8 cellular contexts compared by ENCODE assay signal in the genomic region with DNA sequence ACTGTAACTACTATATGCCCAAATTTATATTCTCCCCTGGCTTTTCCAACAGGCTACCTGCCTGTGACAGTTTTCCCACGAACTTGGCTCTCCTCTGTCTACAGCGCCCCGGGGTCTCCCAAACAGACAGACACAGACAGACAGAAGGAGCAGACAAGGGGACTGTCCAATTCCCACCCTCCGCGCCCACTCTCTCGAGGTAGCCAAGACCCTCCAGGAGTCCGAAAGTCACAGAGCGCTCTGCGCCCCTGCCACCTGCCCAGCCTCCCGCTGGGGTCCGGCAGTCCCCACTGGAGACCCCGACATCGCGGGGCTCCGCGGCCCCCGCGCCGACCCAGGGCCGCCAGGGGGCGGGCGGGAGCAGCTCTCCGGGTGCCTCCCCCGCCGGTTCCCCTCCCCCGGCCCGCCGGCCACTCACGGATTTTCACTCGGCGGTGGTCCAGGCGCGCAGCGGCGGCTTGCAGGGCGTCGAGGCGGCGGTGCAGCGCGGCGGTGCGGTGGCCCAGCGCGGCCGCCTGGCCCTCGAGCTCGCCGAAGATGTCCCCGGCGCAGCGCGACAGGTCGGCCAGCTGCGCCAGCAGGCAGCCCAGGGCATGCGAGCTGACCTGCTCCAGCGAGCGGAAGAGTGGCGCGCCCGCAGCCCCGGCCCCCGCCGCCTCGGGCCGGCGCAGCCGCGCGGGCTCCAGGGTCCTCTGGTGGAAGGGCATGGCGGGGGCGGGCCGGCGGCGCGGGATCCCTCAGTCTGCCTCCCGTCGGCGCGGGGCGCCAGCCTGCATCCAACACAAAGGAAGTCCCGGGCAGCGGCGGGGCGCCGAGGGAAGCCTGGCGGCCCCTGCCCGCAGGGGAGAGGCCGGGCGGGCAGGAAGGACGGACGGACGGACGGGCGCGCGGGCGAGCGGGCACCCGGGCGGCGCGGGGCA.
DNase-seq lines count a peak whose midpoint lies in the region; ATAC-seq and TF ChIP-seq lines count a peak whose summit lies in the region.

No MANE protein-coding gene starts in this region.

- TF ChIP-seq CTCF in epithelial cell of proximal tubule (conservative IDR thresholded peaks at IDR 0.05; ENCODE audit: low read depth, low read length): peak; percentile 72
- TF ChIP-seq CTCF in mucosa of descending colon (IDR thresholded peaks at IDR 0.05): peak; percentile 96

- H3K36me3 ChIP-seq in mucosa of descending colon (ENCODE audit: low read depth): no peaks in the 10 kb centered on the region

- H3K4me3 ChIP-seq in epithelial cell of proximal tubule (ENCODE audit: low read depth, low read length) (peak overlapping the region; percentile 87), mucosa of descending colon (peak overlapping the region; percentile 74)

- H3K9me3 ChIP-seq in mucosa of descending colon: no peaks in the 10 kb centered on the region

- no peaks in the 10 kb centered on the region for H3K4me1 ChIP-seq in mucosa of descending colon (ENCODE audit: low read depth)

- DNase-seq in AG08396 (ENCODE audit: low spot score) (peak; percentile 96), NCI-H748 (lab: John Stamatoyannopoulos, UW; ENCODE audit: unreplicated experiment) (peak; percentile 78), activated T-cell treated with anti-CD3 and anti-CD28 coated beads for 4 hours (peak; percentile 24), epithelial cell of proximal tubule (ENCODE audit: low read depth) (no peak), mucosa of descending colon (peak; percentile 69 to 84 (median 78))
- peak; percentile 77 for DNase-seq in stimulated activated naive CD8-positive, alpha-beta T cell treated with anti-CD3 and anti-CD28 coated beads, Interleukin-15, Interleukin-2, amounts not matched to agents 100 U/mL and 50 U/mL, for 24 hours

- intact Hi-C loops in mucosa of descending colon (cut with DNase I, micrococcal nuclease): loop anchor here in 1 of 2 donors (10.0 kb wide), 1 partner anchor 72 kb away; no protein-coding TSS in a partner anchor

- ATAC-seq in GM18520 (IDR thresholded peaks at IDR 0.05; ENCODE audit: unreplicated experiment) (peak; percentile 33), HG03045 (IDR thresholded peaks at IDR 0.05; ENCODE audit: unreplicated experiment) (peak; percentile 53), mucosa of descending colon (peak; percentile 75)
- peak; percentile 64 for ATAC-seq in stimulated activated naive CD8-positive, alpha-beta T cell treated with anti-CD3 and anti-CD28 coated beads, Interleukin-15, Interleukin-2, amounts not matched to agents 100 U/mL and 50 U/mL, for 24 hours
